Comparison of ENCODE assay signal across 8 cellular contexts in the genomic region with DNA sequence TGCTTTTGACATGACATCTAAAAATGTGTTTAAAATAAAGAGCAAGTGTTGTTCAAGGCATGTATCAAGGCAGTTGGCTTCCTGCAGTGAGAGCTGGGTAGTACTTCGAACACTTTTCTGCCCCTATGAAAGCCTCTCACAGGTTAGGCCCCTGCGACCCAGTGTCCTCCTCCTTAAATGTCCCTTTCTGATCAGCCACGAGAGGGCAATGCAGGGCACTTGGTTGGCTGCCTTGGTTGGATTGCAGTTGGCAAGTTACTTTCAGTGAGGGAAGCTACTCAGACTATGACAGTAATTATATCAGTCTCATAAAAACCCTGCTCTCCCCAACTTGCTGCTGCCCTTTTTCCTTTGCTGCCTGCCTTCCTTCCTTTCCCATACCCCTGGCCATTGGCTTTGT.
DNase-seq lines count a peak whose midpoint lies in the region; ATAC-seq and TF ChIP-seq lines count a peak whose summit lies in the region.

No MANE protein-coding gene starts in this region.

- no peak for TF ChIP-seq POLR2A in testis (IDR thresholded peaks at IDR 0.05)

- intact Hi-C loops in testis (cut with DNase I; ENCODE audit: low total_unique reads), result no loop called here

- H3K4me3 ChIP-seq in HFF-Myc (replicated peaks; ENCODE audit: low read depth, low read length) (no peak overlapping the region), testis (no peak overlapping the region)

- TF ChIP-seq CTCF in AG09319 (IDR thresholded peaks at IDR 0.05; ENCODE audit: low read depth, low read length) (peak; percentile 42), HFF-Myc (IDR thresholded peaks at IDR 0.05; ENCODE audit: low read depth, low read length, missing control alignments) (peak; percentile 3), foreskin keratinocyte (conservative IDR thresholded peaks at IDR 0.05) (peak; percentile 61), testis (IDR thresholded peaks at IDR 0.05) (peak in 2 of 3 experiments; percentile 16 to 33)

- DNase-seq in AG09319 (ENCODE audit: extremely low read depth, low read depth) (no peak), HFF-Myc (ENCODE audit: extremely low read depth, low read depth) (no peak), NOMO-1 (lab: John Stamatoyannopoulos, UW; ENCODE audit: unreplicated experiment in 2 of 2) (peak; percentile 54 to 63), foreskin keratinocyte (peak in 1 of 2 donors; percentile 20), testis (peak; percentile 57)

- H3K36me3 ChIP-seq in testis (ENCODE audit: low read depth, missing control alignments), result no peaks in the 10 kb centered on the region

- H3K9me3 ChIP-seq in testis, result no peaks in the 10 kb centered on the region

- H3K27me3 ChIP-seq in foreskin keratinocyte (no peaks in the 10 kb centered on the region), testis (no peaks in the 10 kb centered on the region)

- H3K27ac ChIP-seq in foreskin keratinocyte, result no peak overlapping the region
- no peak overlapping the region for H3K27ac ChIP-seq in testis

- H3K4me1 ChIP-seq in foreskin keratinocyte (peaks cover 13% of the 10 kb centered on the region), testis (no peaks in the 10 kb centered on the region)

- 31 to 32% methylated on average over 3 of the region's 3 CpGs for WGBS in testis, 2 donors

- ATAC-seq in foreskin keratinocyte (peak; percentile 37), HG03108 (IDR thresholded peaks at IDR 0.05; ENCODE audit: unreplicated experiment) (no peak), GM18502 (IDR thresholded peaks at IDR 0.05; ENCODE audit: poor library complexity, unreplicated experiment) (no peak), GM19395 (IDR thresholded peaks at IDR 0.05; ENCODE audit: unreplicated experiment) (no peak)

Comparison
In these comparisons a context has a peak if more than half of its experiments do, and no peak if none do; other contexts are left out.
1. DNase-seq: peak in NOMO-1 (2 of 2) and testis (single experiment); none in AG09319 (single experiment) and HFF-Myc (single experiment).
2. CTCF ChIP-seq: peak in every context shown above with its lines; median percentile 61 in foreskin keratinocyte; 42 in AG09319; 24 in testis; 3 in HFF-Myc.